14 cellular contexts compared by ENCODE assay signal in genomic region chr5:72557576-72558336, GRCh38. TPM values are rescaled to one million over a fixed set of nuclear protein-coding genes. Genes with fewer than 3 reads are reported as not detected.
A peak's percentile ranks its signal among the peaks of the same experiment; 100 is the strongest.
DNase-seq lines count a peak whose midpoint lies in the region; FAIRE-seq and TF ChIP-seq lines count a peak whose summit lies in the region.
"Had no signal": no experiment of that assay in that cellular context is flagged by ENCODE, and none has a peak within 500 bp of the region (broad histone marks: within the 10 kb centered on the region; RNA-seq: fewer than 3 reads in every experiment).

No MANE protein-coding gene starts in this region.

- H3K79me2 ChIP-seq in mammary epithelial cell (ENCODE audit: insufficient read depth, low read length) (no peaks in the 10 kb centered on the region), endothelial cell of umbilical vein (ENCODE audit: control insufficient read depth, insufficient read depth, low read length) (no peaks in the 10 kb centered on the region)

- TF ChIP-seq POLR2A in breast epithelium (IDR thresholded peaks at IDR 0.05) (no peak), endothelial cell of umbilical vein (IDR thresholded peaks at IDR 0.05; ENCODE audit: low read depth, low read length) (no peak), uterus (IDR thresholded peaks at IDR 0.05) (no peak)

- dilution Hi-C loops in mammary epithelial cell (cut with HindIII; ENCODE audit: low sequenced_read_pairs) = no loop called here
- dilution Hi-C loops in endothelial cell of umbilical vein (cut with MboI; ENCODE audit: extremely low pct_ligation_motif_present, low sequenced_read_pairs) = no loop called here

- H3K27me3 Mint-ChIP-seq in nephron (ENCODE audit: low read depth) = no peaks in the 10 kb centered on the region

- CTCF ChIA-PET in mammary epithelial cell (lab: Charles Lee; ENCODE audit: low non-redundant PET) (no interaction called here), endothelial cell of umbilical vein (lab: Charles Lee) (interaction anchor here (0.8 to 5.9 kb wide), 11 partner anchors 9 to 285 kb away, joined by 3 to 34 read pairs (median 8); no protein-coding TSS in a partner anchor)

- H2AFZ ChIP-seq in mammary epithelial cell (ENCODE audit: low read depth, low read length) = no peak overlapping the region
- H2AFZ ChIP-seq in endothelial cell of umbilical vein (ENCODE audit: low read depth, low read length) = peak overlapping the region; percentile 46

- in situ Hi-C loops in mammary epithelial cell (cut with MboI; ENCODE audit: low sequenced_read_pairs in 2 of 2) = no loop called here

- H3K9me3 ChIP-seq in breast epithelium = no peaks in the 10 kb centered on the region
- H3K9me3 ChIP-seq in mammary epithelial cell (replicated peaks; ENCODE audit: insufficient read depth, low read length) = no peaks in the 10 kb centered on the region
- no peaks in the 10 kb centered on the region for H3K9me3 ChIP-seq in endothelial cell of umbilical vein (replicated peaks; ENCODE audit: control insufficient read depth, insufficient read depth, low read length)
- H3K9me3 ChIP-seq in uterus = no peaks in the 10 kb centered on the region
- H3K9me3 ChIP-seq: MG63, SJSA1 had no signal

- H3K36me3 Mint-ChIP-seq in nephron (ENCODE audit: low read depth) = no peaks in the 10 kb centered on the region
- H3K36me3 Mint-ChIP-seq: activated CD4-positive, alpha-beta memory T cell treated with anti-CD3 and anti-CD28 coated beads for 36 hours had no signal

- H3K4me3 ChIP-seq in breast epithelium (no peak overlapping the region), mammary epithelial cell (replicated peaks in 1 of 3; ENCODE audit: insufficient read depth in 1 of 3, low read depth in 2 of 3, low read length in 3 of 3) (no peak overlapping the region), endothelial cell of umbilical vein (replicated peaks in 1 of 3; ENCODE audit: insufficient read depth in 1 of 3, low read depth in 1 of 3, low read length in 3 of 3) (peak overlapping the region in 1 of 3 experiments; percentile 31), uterus (no peak overlapping the region)
- H3K4me3 ChIP-seq: MG63, SJSA1 had no signal

- no peaks in the 10 kb centered on the region for H3K36me3 ChIP-seq in breast epithelium
- no peaks in the 10 kb centered on the region for H3K36me3 ChIP-seq in mammary epithelial cell (ENCODE audit: insufficient read depth, low read length)
- H3K36me3 ChIP-seq in endothelial cell of umbilical vein (ENCODE audit: control insufficient read depth in 2 of 2, extremely low read depth in 1 of 2, insufficient read depth in 2 of 2, low read length in 2 of 2) = no peaks in the 10 kb centered on the region
- no peaks in the 10 kb centered on the region for H3K36me3 ChIP-seq in uterus
- H3K36me3 ChIP-seq: MG63, SJSA1 had no signal

- 97% methylated on average over 17 of the region's 17 CpGs for WGBS in mammary epithelial cell (ENCODE audit: low coverage, missing lambda C conversion rate)

- H3K27ac Mint-ChIP-seq in nephron = peak overlapping the region; percentile 79 to 93 (median 84)
- H3K27ac Mint-ChIP-seq: activated CD4-positive, alpha-beta memory T cell treated with anti-CD3 and anti-CD28 coated beads for 36 hours had no signal

- BruUV-seq in mammary epithelial cell (replicated peaks; lab: Mats Ljungman, UMichigan) = no TSS peak
- BruUV-seq in endothelial cell of umbilical vein (replicated peaks; lab: Mats Ljungman, UMichigan) = TSS peak; percentile 70

- H3K4me3 Mint-ChIP-seq in nephron = peak overlapping the region; percentile 61 to 78 (median 68)
- H3K4me3 Mint-ChIP-seq: activated CD4-positive, alpha-beta memory T cell treated with anti-CD3 and anti-CD28 coated beads for 36 hours had no signal

- intact Hi-C loops in breast epithelium (cut with DNase I; ENCODE audit: low total_unique reads) (no loop called here), mammary epithelial cell (cut with micrococcal nuclease) (no loop called here), endothelial cell of umbilical vein (cut with micrococcal nuclease) (loop anchor here (1.0 to 2.0 kb wide), 3 partner anchors 47 to 285 kb away; partner anchors contain the start of gene TNPO1), uterus (cut with DNase I; ENCODE audit: low total_unique reads) (no loop called here)

- no peaks in the 10 kb centered on the region for H4K20me1 ChIP-seq in mammary epithelial cell (ENCODE audit: insufficient read depth, low read length)
- no peaks in the 10 kb centered on the region for H4K20me1 ChIP-seq in endothelial cell of umbilical vein (replicated peaks; ENCODE audit: control insufficient read depth, extremely low read depth, insufficient read depth, low read length)

- no peaks in the 10 kb centered on the region for H3K4me1 ChIP-seq in breast epithelium
- H3K4me1 ChIP-seq in mammary epithelial cell (ENCODE audit: insufficient read depth, low read length) = peaks cover 20% of the 10 kb centered on the region
- H3K4me1 ChIP-seq in endothelial cell of umbilical vein (ENCODE audit: control insufficient read depth, extremely low read depth, insufficient read depth, low read length) = peaks cover 78% of the 10 kb centered on the region
- H3K4me1 ChIP-seq in uterus = peaks cover 0 to 7% of the 10 kb centered on the region in 2 donors

- no peaks in the 10 kb centered on the region for H3K9me3 Mint-ChIP-seq in nephron
- H3K9me3 Mint-ChIP-seq: activated CD4-positive, alpha-beta memory T cell treated with anti-CD3 and anti-CD28 coated beads for 36 hours had no signal

- no peak for FAIRE-seq in endothelial cell of umbilical vein (lab: Jason Lieb, UNC)
- FAIRE-seq: GM19239 had no signal

- TF ChIP-seq CTCF in breast epithelium (IDR thresholded peaks at IDR 0.05) (no peak), mammary epithelial cell (conservative IDR thresholded peaks at IDR 0.05 in 1 of 2, IDR thresholded peaks at IDR 0.05 in 1 of 2; ENCODE audit: extremely low read depth in 1 of 2, insufficient read depth in 1 of 2, low read depth in 1 of 2, low read length in 2 of 2) (no peak), endothelial cell of umbilical vein (IDR thresholded peaks at IDR 0.05; ENCODE audit: extremely low read depth in 1 of 2, insufficient read depth in 1 of 2, low read depth in 1 of 2, low read length in 2 of 2) (peak in 1 of 2 donors; percentile 5), nephron (IDR thresholded peaks at IDR 0.05; ENCODE audit: unreplicated experiment in 3 of 3) (no peak), uterus (IDR thresholded peaks at IDR 0.05) (no peak)

- no peaks in the 10 kb centered on the region for H3K9me1 ChIP-seq in endothelial cell of umbilical vein (replicated peaks; ENCODE audit: control insufficient read depth, extremely low read depth, insufficient read depth, low read length)

- no peak overlapping the region for H3K4me2 ChIP-seq in mammary epithelial cell (ENCODE audit: insufficient read depth, low read depth, low read length)
- peak overlapping the region; percentile 61 for H3K4me2 ChIP-seq in endothelial cell of umbilical vein (ENCODE audit: insufficient read depth, low read length)

- no peaks in the 10 kb centered on the region for H3K27me3 ChIP-seq in breast epithelium
- no peaks in the 10 kb centered on the region for H3K27me3 ChIP-seq in mammary epithelial cell (ENCODE audit: insufficient read depth, low read length)
- no peaks in the 10 kb centered on the region for H3K27me3 ChIP-seq in endothelial cell of umbilical vein (ENCODE audit: control insufficient read depth in 2 of 2, insufficient read depth in 2 of 2, low read length in 2 of 2)
- H3K27me3 ChIP-seq in uterus = no peaks in the 10 kb centered on the region
- H3K27me3 ChIP-seq: MG63, SJSA1 had no signal

- no peak overlapping the region for H3K9ac ChIP-seq in mammary epithelial cell (ENCODE audit: insufficient read depth, low read length)
- H3K9ac ChIP-seq in endothelial cell of umbilical vein (replicated peaks; ENCODE audit: extremely low read depth, insufficient read depth, low read length) = peak overlapping the region; percentile 95

- POLR2A ChIA-PET in endothelial cell of umbilical vein (lab: Charles Lee) = interaction anchor here (1.2 kb wide), 1 partner anchor 105 kb away, joined by 3 read pairs; no protein-coding TSS in a partner anchor

- DNase-seq in breast epithelium (ENCODE audit: low spot score in 2 of 2) (no peak), mammary epithelial cell (no peak), endothelial cell of umbilical vein (ENCODE audit: low read depth, low spot score) (peak; percentile 77), uterus (no peak), NCI-H69 (lab: John Stamatoyannopoulos, UW) (no peak), NCI-H2081 treated with DMSO at 0.1 percent for 48 hours (lab: John Stamatoyannopoulos, UW) (no peak), NCI-H1417 (lab: John Stamatoyannopoulos, UW) (no peak)
- DNase-seq: MG63 had no signal

- H3K4me1 Mint-ChIP-seq in nephron = peaks cover 28% of the 10 kb centered on the region

- H3K27ac ChIP-seq in breast epithelium (peak overlapping the region; percentile 65 to 81), mammary epithelial cell (ENCODE audit: insufficient read depth, low read depth, low read length) (no peak overlapping the region), endothelial cell of umbilical vein (ENCODE audit: insufficient read depth, low read depth, low read length) (peak overlapping the region; percentile 97), uterus (peak overlapping the region; percentile 80 to 90)
- H3K27ac ChIP-seq: SJSA1 had no signal

TF ChIP-seq in endothelial cell of umbilical vein, 7 proteins besides CTCF, POLR2A, EP300 and RAD21 (continues in another document):
- TF ChIP-seq MYC (IDR thresholded peaks at IDR 0.05; ENCODE audit: low read depth, low read length) = no peak
- no peak for TF ChIP-seq POLR2AphosphoS5 (IDR thresholded peaks at IDR 0.05; ENCODE audit: insufficient read depth, low read depth, low read length)
- no peak for TF ChIP-seq EZH2 (IDR thresholded peaks at IDR 0.05; ENCODE audit: borderline replicate concordance, low read depth, low read length, severe bottlenecking)
- TF ChIP-seq JUN (IDR thresholded peaks at IDR 0.05; ENCODE audit: borderline replicate concordance, insufficient read depth, insufficient read length, low read depth) = no peak
- no peak for TF ChIP-seq GATA2 (IDR thresholded peaks at IDR 0.05; ENCODE audit: insufficient read depth, insufficient read length, low read depth, low read length)

RNA-seq across cellular contexts. Expression of gene ZNF366, which starts 50.5 kb away (rescaled TPM):
- 1 to 10 TPM; 1.9 to 5.2 (median 2.6) TPM for total RNA-seq in breast epithelium
- total RNA-seq in mammary epithelial cell = not detected
- polyA plus RNA-seq in mammary epithelial cell = not detected
- not detected for polyA minus RNA-seq in mammary epithelial cell
- total RNA-seq in endothelial cell of umbilical vein = 4.1 and 4.6 TPM in 2 replicates
- polyA plus RNA-seq in endothelial cell of umbilical vein = 1.2 and 1.3 TPM in 2 replicates
- polyA plus RNA-seq in endothelial cell of umbilical vein (2011; cell fraction: cytosol; rRNA removed) = 0.75 and 0.78 TPM in 2 replicates
- 0.72 and 1.2 TPM in 2 replicates for polyA plus RNA-seq in endothelial cell of umbilical vein (2011; cell fraction: nucleus; rRNA removed)
- polyA plus RNA-seq in endothelial cell of umbilical vein (2012) = 0.11 and 0.33 TPM in 2 replicates
- 3.2 and 3.4 TPM in 2 replicates for polyA minus RNA-seq in endothelial cell of umbilical vein
- polyA minus RNA-seq in endothelial cell of umbilical vein (2011; cell fraction: cytosol; rRNA and poly(A)+ RNA removed) = not detected
- polyA minus RNA-seq in endothelial cell of umbilical vein (2011; cell fraction: nucleus; rRNA and poly(A)+ RNA removed) = 0.96 and 1.6 TPM in 2 replicates
- 10 to 100 TPM in 2 of 4 donors, 1 to 10 TPM in 1, under 1 TPM in 1; 0.29 to 20.5 (median 12.1) TPM for total RNA-seq in uterus
- total RNA-seq: activated CD4-positive, alpha-beta memory T cell treated with anti-CD3 and anti-CD28 coated beads for 36 hours; NCI-H460; SJSA1 had no signal
- polyA plus RNA-seq: AG04450 had no signal
